8 cellular contexts compared by ENCODE assay signal in genomic region chr1:33010946-33011731, GRCh38. TPM values are rescaled to one million over a fixed set of nuclear protein-coding genes. Genes with fewer than 3 reads are reported as not detected.
A peak's percentile ranks its signal among the peaks of the same experiment; 100 is the strongest.
DNase-seq lines count a peak whose midpoint lies in the region; ATAC-seq and TF ChIP-seq lines count a peak whose summit lies in the region.

No MANE protein-coding gene starts in this region.

- no peaks in the 10 kb centered on the region for H3K9me3 ChIP-seq in psoas muscle

- H3K36me3 ChIP-seq in psoas muscle (ENCODE audit: insufficient read depth in 1 of 2, low read depth in 1 of 2), result peaks cover 19 to 84% of the 10 kb centered on the region in 2 donors

- WGBS in psoas muscle, 3 donors, result 22 to 35% (median 35%) methylated on average over 5 of the region's 5 CpGs

- H3K4me3 ChIP-seq in psoas muscle, result no peak overlapping the region

- ATAC-seq in left cardiac atrium (peak; percentile 66 to 90), psoas muscle (peak; percentile 26 to 45 (median 35)), GM18511 (IDR thresholded peaks at IDR 0.05; ENCODE audit: unreplicated experiment) (no peak), GM21825 (IDR thresholded peaks at IDR 0.05; ENCODE audit: unreplicated experiment) (no peak), HG03108 (IDR thresholded peaks at IDR 0.05; ENCODE audit: unreplicated experiment) (no peak)

- no peaks in the 10 kb centered on the region for H3K27me3 ChIP-seq in psoas muscle (ENCODE audit: insufficient read depth in 3 of 3, low read length in 2 of 3)

- intact Hi-C loops in left cardiac atrium (cut with DNase I) (no loop called here), psoas muscle (cut with DNase I) (no loop called here)

- TF ChIP-seq CTCF in psoas muscle (IDR thresholded peaks at IDR 0.05), result no peak

- H3K27ac ChIP-seq in psoas muscle, result peak overlapping the region; percentile 39

- H3K4me1 ChIP-seq in psoas muscle, result peaks cover 42% of the 10 kb centered on the region

- DNase-seq in DMS 273 (lab: John Stamatoyannopoulos, UW; ENCODE audit: unreplicated experiment), result peak; percentile 36
- DNase-seq in amniotic epithelial cell (ENCODE audit: low read depth), result peak; percentile 30
- peak; percentile 55 for DNase-seq in left cardiac atrium
- DNase-seq in psoas muscle, result no peak
- DNase-seq in iPS-NIHi7 (ENCODE audit: extremely low spot score), result no peak

RNA-seq across cellular contexts. Expression of gene AK2, which starts 25.5 kb away (rescaled TPM):
- total RNA-seq in left cardiac atrium (100 to 1,000 TPM; 121 to 142 TPM), psoas muscle (100 to 1,000 TPM; 108 to 206 (median 130) TPM)
- 100 to 1,000 TPM; 152 to 270 (median 169) TPM for polyA plus RNA-seq in psoas muscle

RNA-seq across cellular contexts. Expression of gene RNF19B, which starts 46.5 kb away (rescaled TPM):
- total RNA-seq in left cardiac atrium, result 10 to 100 TPM; 10.7 to 12.8 TPM
- 10 to 100 TPM; 13.1 to 23.4 (median 18.9) TPM for total RNA-seq in psoas muscle
- polyA plus RNA-seq in psoas muscle, result 10 to 100 TPM; 10.4 to 32.5 (median 15.9) TPM

Comparison
In these comparisons a context has a peak if more than half of its experiments do, and no peak if none do; other contexts are left out.
1. DNase-seq: peak in DMS 273 (single experiment), amniotic epithelial cell (single experiment) and left cardiac atrium (single experiment); none in psoas muscle (0 of 2) and iPS-NIHi7 (single experiment).
2. ATAC-seq: peak in left cardiac atrium (2 of 2) and psoas muscle (4 of 4); none in GM18511 (single experiment), GM21825 (single experiment) and HG03108 (single experiment).